ENCODE assay signal across 8 cellular contexts in the genomic region with DNA sequence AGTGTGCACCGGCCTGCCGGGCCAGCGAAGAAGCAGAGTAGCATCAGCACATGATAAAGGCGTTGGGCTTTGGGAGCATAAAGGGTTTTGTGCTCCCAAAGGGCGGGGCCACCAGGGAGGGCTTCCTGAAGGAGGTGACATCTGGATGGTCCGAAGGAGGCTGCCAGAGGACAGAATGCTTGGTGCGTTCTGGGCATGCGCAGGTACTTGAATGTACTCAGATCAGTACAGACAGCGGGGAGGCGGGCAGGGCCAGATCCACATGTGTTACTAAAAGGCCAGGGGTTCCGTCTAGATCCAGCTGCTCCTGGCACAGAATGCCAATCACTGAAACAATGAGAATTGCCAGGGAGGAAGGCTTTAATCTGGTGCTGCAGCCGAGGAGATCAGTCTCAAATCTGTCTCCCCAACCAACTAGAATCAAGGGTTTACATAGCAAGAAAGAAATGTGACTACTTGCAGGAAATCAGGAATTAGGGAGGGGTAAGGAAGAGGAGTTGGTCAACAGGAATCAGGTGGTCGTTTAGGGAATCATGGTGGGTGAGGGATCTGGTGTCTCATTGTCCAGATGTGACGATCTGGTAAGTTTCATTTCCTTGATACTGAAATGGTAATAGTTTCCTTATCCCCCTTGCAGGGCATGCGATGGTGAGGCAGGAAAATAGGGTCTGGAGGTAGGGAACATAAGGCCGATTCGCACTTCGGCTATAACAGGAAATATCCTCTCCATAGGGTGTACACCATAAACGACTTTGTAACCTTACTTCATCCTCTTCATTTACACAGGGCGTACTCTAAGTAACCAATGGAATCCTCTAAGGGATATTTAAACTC.
DNase-seq lines count a peak whose midpoint lies in the region; ATAC-seq and TF ChIP-seq lines count a peak whose summit lies in the region.

TSS of gene LRRC34 (minus strand) at position 61 of the 834 bp plus-strand sequence. CDS start 356 bp downstream, outside the sequence.
TSS of gene LRRIQ4 (plus strand) at position 27 of the 834 bp plus-strand sequence. CDS start 9,052 bp downstream, outside the sequence.

- H3K9ac ChIP-seq in OCI-LY3 (ENCODE audit: low read length): peak within 1 kb of the TSS; percentile 82

- H3K4me1 ChIP-seq in OCI-LY3 (ENCODE audit: low read length): peaks cover 6% of the 10 kb centered on the region; the same call in 1 of the 2 replicates
- no peaks in the 10 kb centered on the region for H3K4me1 ChIP-seq in neuron (ENCODE audit: insufficient read depth, low read length)

- H3K9me3 ChIP-seq in OCI-LY3 (ENCODE audit: insufficient read depth, low read length): peaks cover 3% of the 10 kb centered on the region; the same call in 1 of the 2 replicates
- H3K9me3 ChIP-seq in neuron (ENCODE audit: low read length): no peaks in the 10 kb centered on the region

- H3K27ac ChIP-seq in OCI-LY3 (ENCODE audit: low read length) (peak within 1 kb of the TSS; percentile 56), substantia nigra (ENCODE audit: low read depth, low read length, poor library complexity, severe bottlenecking) (peak within 1 kb of the TSS; percentile 53)

- H3K36me3 ChIP-seq in OCI-LY3 (replicated peaks; ENCODE audit: low read depth, low read length) (no peaks in the 10 kb centered on the region), neuron (ENCODE audit: insufficient read depth, low read length) (no peaks in the 10 kb centered on the region)

- H3K4me2 ChIP-seq in OCI-LY3 (ENCODE audit: low read length): peak within 1 kb of the TSS; percentile 98

- no peaks in the 10 kb centered on the region for H3K79me2 ChIP-seq in OCI-LY3 (ENCODE audit: low read length)

- peak in 10 of 14 donors; percentile 24 to 71 (median 52) for DNase-seq in C1 segment of cervical spinal cord (lab: John Stamatoyannopoulos, UW)
- DNase-seq in HK-2 (ENCODE audit: unreplicated experiment): peak; percentile 63
- peak; percentile 13 to 47 for DNase-seq in activated T-helper 1 cell treated with anti-CD3 and anti-CD28 coated beads, Interleukin-2, amount 50 U/mL, for 16 hours (ENCODE audit: low read depth in 1 of 2, low spot score in 1 of 2)
- DNase-seq in foreskin melanocyte: peak; percentile 78
- DNase-seq in substantia nigra (lab: John Stamatoyannopoulos, UW): peak in 45 of 49 donors; percentile 7 to 75 (median 46)

- H3K4me3 ChIP-seq in OCI-LY3 (ENCODE audit: low read length) (peak within 1 kb of the TSS; percentile 90), neuron (ENCODE audit: low read length) (peak within 1 kb of the TSS; percentile 8)

- no peaks in the 10 kb centered on the region for H4K20me1 ChIP-seq in OCI-LY3 (ENCODE audit: insufficient read depth, low read length)

- ATAC-seq in GM19438 (IDR thresholded peaks at IDR 0.05; ENCODE audit: low read depth, unreplicated experiment): peak; percentile 62

- TF ChIP-seq CTCF in OCI-LY3 (IDR thresholded peaks at IDR 0.05; ENCODE audit: low read depth, low read length): no peak

- H2AFZ ChIP-seq in OCI-LY3 (ENCODE audit: low read depth, low read length) (peak within 1 kb of the TSS; percentile 98), neuron (ENCODE audit: low read depth, low read length) (no peak within 1 kb of the TSS)

- H3K27me3 ChIP-seq in OCI-LY3 (ENCODE audit: low read depth, low read length): peaks cover 5% of the 10 kb centered on the region; the same call in 1 of the 2 replicates
- no peaks in the 10 kb centered on the region for H3K27me3 ChIP-seq in neuron (ENCODE audit: insufficient read depth, low read length)

Comparison
In these comparisons a context has a peak if more than half of its experiments do, and no peak if none do; other contexts are left out.
1. Peak in every context shown above with its lines: DNase-seq, ATAC-seq, H3K4me3 ChIP-seq and H3K27ac ChIP-seq.